In genomic region chr6:121944361-121944760, GRCh38 we compare ENCODE assay signal across 18 cellular contexts.
DNase-seq lines count a peak whose midpoint lies in the region; ATAC-seq and TF ChIP-seq lines count a peak whose summit lies in the region.
"Had no signal": no experiment of that assay in that cellular context is flagged by ENCODE, and none has a peak within 500 bp of the region (broad histone marks: within the 10 kb centered on the region; RNA-seq: fewer than 3 reads in every experiment).

No MANE protein-coding gene starts in this region.

- TF ChIP-seq EP300 in tibial nerve (IDR thresholded peaks at IDR 0.05) = no peak

- H3K4me3 ChIP-seq in tibial nerve = no peak overlapping the region
- H3K4me3 ChIP-seq: K562 had no signal

- peaks cover 0 to 14% (median 2%) of the 10 kb centered on the region in 4 donors for H3K9me3 ChIP-seq in tibial nerve
- H3K9me3 ChIP-seq: Caco-2 had no signal

- H3K27me3 ChIP-seq in tibial nerve = no peaks in the 10 kb centered on the region

- no peak for TF ChIP-seq POLR2A in tibial nerve (IDR thresholded peaks at IDR 0.05)

- DNase-seq in GM03348 (ENCODE audit: low spot score) (peak; percentile 31), M059J (ENCODE audit: low read depth) (peak; percentile 80), fibroblast of gingiva (ENCODE audit: low read depth) (peak; percentile 35), posterior vena cava (ENCODE audit: low spot score) (no peak), tibial nerve (ENCODE audit: low spot score in 2 of 2) (no peak)
- DNase-seq: Caco-2, DMS53, H7, NCI-H1092 treated with DMSO at 0.1 percent for 48 hours, NCI-H187 treated with DMSO at 0.1 percent for 48 hours, NCI-H446 treated with DMSO at 0.1 percent for 48 hours, NCI-H748 treated with DMSO at 0.1 percent for 48 hours, Right ventricle myocardium superior, T-helper 2 cell had no signal

- ATAC-seq in HG02763 (IDR thresholded peaks at IDR 0.05; ENCODE audit: unreplicated experiment) (no peak), HG03159 (IDR thresholded peaks at IDR 0.05; ENCODE audit: unreplicated experiment) (no peak)
- ATAC-seq: K562, Panc1 had no signal

- H3K4me1 ChIP-seq in tibial nerve = no peaks in the 10 kb centered on the region
- H3K4me1 ChIP-seq: Caco-2 had no signal

- no peaks in the 10 kb centered on the region for H3K36me3 ChIP-seq in tibial nerve

- intact Hi-C loops in posterior vena cava (cut with DNase I) = no loop called here

- TF ChIP-seq CTCF in tibial nerve (IDR thresholded peaks at IDR 0.05) = no peak

- 44 to 58% methylated on average over 1 of the region's 1 CpG for WGBS in tibial nerve, 2 donors

- H3K27ac ChIP-seq in tibial nerve = no peak overlapping the region

Comparison
In these comparisons a context has a peak if more than half of its experiments do, and no peak if none do; other contexts are left out.
1. DNase-seq: peak in GM03348 (single experiment), M059J (single experiment) and fibroblast of gingiva (single experiment); none in posterior vena cava (single experiment) and tibial nerve (0 of 2).